1 cellular context compared by ENCODE assay signal in genomic region chr16:89922477-89922883, GRCh38.
TF ChIP-seq lines count a peak whose summit lies in the region.

No MANE protein-coding gene starts in this region.

TF ChIP-seq in HepG2, 621 proteins besides CTCF, POLR2A, EP300 and RAD21 (continued from another document and continues in another):
- no peak for TF ChIP-seq ZNF318 (CRISPR knock-in tag; IDR thresholded peaks at IDR 0.05)
- no peak; the same call in 1 of the 2 replicates for TF ChIP-seq NCOA2 (CRISPR knock-in tag; IDR thresholded peaks at IDR 0.05)
- no peak for TF ChIP-seq NFAT5 (CRISPR knock-in tag; IDR thresholded peaks at IDR 0.05)
- TF ChIP-seq HCFC1 (IDR thresholded peaks at IDR 0.05; ENCODE audit: low read depth, low read length): no peak
- no peak for TF ChIP-seq GMEB1 (CRISPR knock-in tag; IDR thresholded peaks at IDR 0.05; ENCODE audit: borderline replicate concordance)
- no peak for TF ChIP-seq TFDP2 (CRISPR knock-in tag; IDR thresholded peaks at IDR 0.05)
- TF ChIP-seq ZNF609 (CRISPR knock-in tag; IDR thresholded peaks at IDR 0.05; ENCODE audit: borderline replicate concordance): peak; percentile 38
- TF ChIP-seq MTA3 (CRISPR knock-in tag; IDR thresholded peaks at IDR 0.05): no peak
- TF ChIP-seq ZNF615 (CRISPR knock-in tag; IDR thresholded peaks at IDR 0.05; ENCODE audit: borderline replicate concordance): peak; percentile 84; the same call in 1 of the 2 replicates
- no peak for TF ChIP-seq STAT5B (CRISPR knock-in tag; IDR thresholded peaks at IDR 0.05)
- 0 out of 2 replicates have a peak, but pooled peaks have one; percentile 31 for TF ChIP-seq POLR2AphosphoS2 (IDR thresholded peaks at IDR 0.05; ENCODE audit: low read depth, low read length)
- peak; percentile 34; the same call in 1 of the 2 replicates for TF ChIP-seq SOX5 (CRISPR knock-in tag; IDR thresholded peaks at IDR 0.05; ENCODE audit: borderline replicate concordance)
- TF ChIP-seq ZNF34 (CRISPR knock-in tag; IDR thresholded peaks at IDR 0.05; ENCODE audit: borderline replicate concordance): no peak
- TF ChIP-seq CCDC6 (CRISPR knock-in tag; IDR thresholded peaks at IDR 0.05): no peak
- no peak; the same call in 2 of the 3 replicates for TF ChIP-seq MXI1 (IDR thresholded peaks at IDR 0.05; ENCODE audit: borderline replicate concordance, low read depth, low read length)
- TF ChIP-seq LCORL (IDR thresholded peaks at IDR 0.05): no peak
- TF ChIP-seq LCORL (CRISPR knock-in tag; IDR thresholded peaks at IDR 0.05): peak; percentile 81
- no peak for TF ChIP-seq ZNF496 (CRISPR knock-in tag; IDR thresholded peaks at IDR 0.05; ENCODE audit: insufficient replicate concordance)
- peak; percentile 32; the same call in 1 of the 2 replicates for TF ChIP-seq THAP7 (CRISPR knock-in tag; IDR thresholded peaks at IDR 0.05)
- no peak for TF ChIP-seq TFDP1 (CRISPR knock-in tag; IDR thresholded peaks at IDR 0.05; ENCODE audit: borderline replicate concordance)
- TF ChIP-seq ZNF180 (CRISPR knock-in tag; IDR thresholded peaks at IDR 0.05; ENCODE audit: borderline replicate concordance, low read depth): no peak
- TF ChIP-seq ZBTB7B (CRISPR knock-in tag; IDR thresholded peaks at IDR 0.05): 0 out of 2 replicates have a peak, but pooled peaks have one; percentile 1
- no peak; the same call in 1 of the 2 replicates for TF ChIP-seq MED13 (CRISPR knock-in tag; IDR thresholded peaks at IDR 0.05)
- peak; percentile 76; the same call in 1 of the 2 replicates for TF ChIP-seq ZNF292 (CRISPR knock-in tag; IDR thresholded peaks at IDR 0.05; ENCODE audit: borderline replicate concordance, low read depth)
- no peak for TF ChIP-seq ZNF550 (CRISPR knock-in tag; IDR thresholded peaks at IDR 0.05; ENCODE audit: borderline replicate concordance)
- no peak for TF ChIP-seq ZNF556 (CRISPR knock-in tag; IDR thresholded peaks at IDR 0.05; ENCODE audit: borderline replicate concordance)
- no peak for TF ChIP-seq NFRKB (IDR thresholded peaks at IDR 0.05)
- TF ChIP-seq SRSF1 (optimal IDR thresholded peaks at IDR 0.05; ENCODE audit: low read depth, low read length): no peak
- TF ChIP-seq POGK (CRISPR knock-in tag; conservative IDR thresholded peaks at IDR 0.05): peak; percentile 88
